15 cellular contexts compared by ENCODE assay signal in genomic region chr5:135385576-135385975, GRCh38. TPM values are rescaled to one million over a fixed set of nuclear protein-coding genes. Genes with fewer than 3 reads are reported as not detected.
DNase-seq lines count a peak whose midpoint lies in the region; ATAC-seq, FAIRE-seq and TF ChIP-seq lines count a peak whose summit lies in the region.
"Had no signal": no experiment of that assay in that cellular context is flagged by ENCODE, and none has a peak within 500 bp of the region (broad histone marks: within the 10 kb centered on the region; RNA-seq: fewer than 3 reads in every experiment).

No MANE protein-coding gene starts in this region.

- TF ChIP-seq CTCF in endothelial cell (IDR thresholded peaks at IDR 0.05; ENCODE audit: unreplicated experiment) = no peak
- TF ChIP-seq CTCF in mesothelial cell of epicardium (IDR thresholded peaks at IDR 0.05; ENCODE audit: unreplicated experiment) = no peak

- intact Hi-C loops in left cardiac atrium (cut with DNase I) = no loop called here
- intact Hi-C loops in Right ventricle myocardium superior (cut with DNase I) = no loop called here

- no peak for FAIRE-seq in HTR-8/SVneo (lab: Jason Lieb, UNC)
- no peak for FAIRE-seq in GM19239 (lab: Jason Lieb, UNC)

- H3K4me1 Mint-ChIP-seq in endothelial cell (ENCODE audit: unreplicated experiment) (no peaks in the 10 kb centered on the region), mesothelial cell of epicardium (peaks cover 22% of the 10 kb centered on the region)

- H3K36me3 Mint-ChIP-seq in endothelial cell (ENCODE audit: low read depth, unreplicated experiment) = peaks cover 52% of the 10 kb centered on the region
- H3K36me3 Mint-ChIP-seq in mesothelial cell of epicardium = peaks cover 47% of the 10 kb centered on the region

- ATAC-seq in left cardiac atrium = peak; percentile 4 to 25
- no peak for ATAC-seq in Right ventricle myocardium superior (ENCODE audit: poor library complexity)
- ATAC-seq: SK-N-SH treated with all-trans-retinoic acid at 6 μM for 48 hours had no signal

- H3K27ac Mint-ChIP-seq in endothelial cell (ENCODE audit: unreplicated experiment) = peak overlapping the region; percentile 82
- peak overlapping the region; percentile 69 for H3K27ac Mint-ChIP-seq in mesothelial cell of epicardium
- H3K27ac Mint-ChIP-seq: activated naive CD4-positive, alpha-beta T cell treated with anti-CD3 and anti-CD28 coated beads, Interleukin-2, amount 10 ng/mL, durations not matched to agents 7 days and 5 days had no signal

- H3K27me3 Mint-ChIP-seq in endothelial cell (ENCODE audit: unreplicated experiment) (peaks cover 4% of the 10 kb centered on the region), mesothelial cell of epicardium (ENCODE audit: low read depth) (no peaks in the 10 kb centered on the region)
- H3K27me3 Mint-ChIP-seq: activated naive CD4-positive, alpha-beta T cell treated with anti-CD3 and anti-CD28 coated beads, Interleukin-2, amount 10 ng/mL, durations not matched to agents 7 days and 5 days had no signal

- H3K4me3 Mint-ChIP-seq in endothelial cell (ENCODE audit: unreplicated experiment) = no peak overlapping the region
- no peak overlapping the region for H3K4me3 Mint-ChIP-seq in mesothelial cell of epicardium
- H3K4me3 Mint-ChIP-seq: activated naive CD4-positive, alpha-beta T cell treated with anti-CD3 and anti-CD28 coated beads, Interleukin-2, amount 10 ng/mL, durations not matched to agents 7 days and 5 days; natural killer cell had no signal

- H3K9me3 Mint-ChIP-seq in endothelial cell (ENCODE audit: unreplicated experiment) (no peaks in the 10 kb centered on the region), mesothelial cell of epicardium (no peaks in the 10 kb centered on the region)
- H3K9me3 Mint-ChIP-seq: activated naive CD4-positive, alpha-beta T cell treated with anti-CD3 and anti-CD28 coated beads, Interleukin-2, amount 10 ng/mL, durations not matched to agents 7 days and 5 days; natural killer cell had no signal

- no peak for DNase-seq in left cardiac atrium
- no peak for DNase-seq in Right ventricle myocardium superior
- DNase-seq in endothelial cell (ENCODE audit: low spot score) = no peak
- DNase-seq in mesothelial cell of epicardium (ENCODE audit: low spot score in 2 of 2, unreplicated experiment in 2 of 2) = no peak
- no peak for DNase-seq in HTR-8/SVneo (ENCODE audit: insufficient read length, low spot score)
- no peak for DNase-seq in GM19239 (ENCODE audit: insufficient read length, low spot score)
- no peak for DNase-seq in activated effector memory CD4-positive, alpha-beta T cell treated with anti-CD3 and anti-CD28 coated beads, Interleukin-2, amount 50 U/mL, for 16 hours
- no peak for DNase-seq in amniotic stem cell (lab: John Stamatoyannopoulos, UW)
- DNase-seq: activated CD4-positive, CD25-positive, alpha-beta regulatory T cell treated with anti-CD3 and anti-CD28 coated beads, Interleukin-2, amount 50 U/mL, for 72 hours; activated naive CD4-positive, alpha-beta T cell treated with anti-CD3 and anti-CD28 coated beads, Interleukin-2, amount 10 ng/mL, durations not matched to agents 7 days and 5 days; COR-L47; natural killer cell; NCI-H146; T1000 had no signal

RNA-seq across cellular contexts. Expression of gene MACROH2A1, which starts 13.5 kb away (rescaled TPM):
- total RNA-seq in left cardiac atrium = 100 to 1,000 TPM; 101 to 138 TPM
- total RNA-seq in Right ventricle myocardium superior = 102 TPM
- total RNA-seq in endothelial cell (ENCODE audit: unreplicated experiment) = 181 TPM
- total RNA-seq in mesothelial cell of epicardium = 261 to 276 TPM (median 265 TPM) in 3 replicates
